9 cellular contexts compared by ENCODE assay signal in the genomic region with DNA sequence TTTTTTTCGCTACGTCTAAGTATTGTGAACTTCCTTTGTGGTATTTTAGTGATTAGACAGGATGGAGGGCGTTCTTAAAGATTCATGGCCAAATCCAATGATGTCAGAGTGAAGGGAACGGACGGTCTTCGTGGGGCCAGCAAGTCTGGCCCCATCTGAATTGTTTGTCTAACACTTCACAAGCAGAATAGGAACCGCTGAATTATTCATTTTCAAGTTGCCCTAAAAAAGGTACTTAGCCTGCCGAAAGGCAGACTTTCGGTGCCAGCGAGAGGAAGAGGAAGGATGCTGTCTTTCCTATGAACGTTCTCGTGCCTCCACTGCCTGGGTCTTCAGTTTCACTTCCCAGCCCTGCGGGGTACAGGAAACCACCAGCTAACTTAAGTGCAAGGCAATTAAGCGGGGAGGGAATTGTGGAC.
DNase-seq lines count a peak whose midpoint lies in the region; ATAC-seq lines count a peak whose summit lies in the region.
"Had no signal": no experiment of that assay in that cellular context is flagged by ENCODE, and none has a peak within 500 bp of the region (broad histone marks: within the 10 kb centered on the region; RNA-seq: fewer than 3 reads in every experiment).

No MANE protein-coding gene starts in this region.

- H3K4me1 Mint-ChIP-seq in activated naive CD4-positive, alpha-beta T cell treated with anti-CD3 and anti-CD28 coated beads for 36 hours (ENCODE audit: low read depth): peaks cover 9% of the 10 kb centered on the region
- H3K4me1 Mint-ChIP-seq in activated naive CD8-positive, alpha-beta T cell (ENCODE audit: low read depth): peaks cover 9% of the 10 kb centered on the region

- no peaks in the 10 kb centered on the region for H3K27me3 Mint-ChIP-seq in activated naive CD4-positive, alpha-beta T cell treated with anti-CD3 and anti-CD28 coated beads for 36 hours (ENCODE audit: low read depth)
- no peaks in the 10 kb centered on the region for H3K27me3 Mint-ChIP-seq in activated naive CD8-positive, alpha-beta T cell

- H3K36me3 Mint-ChIP-seq in activated naive CD4-positive, alpha-beta T cell treated with anti-CD3 and anti-CD28 coated beads for 36 hours (ENCODE audit: low read depth): peaks cover 1% of the 10 kb centered on the region
- H3K36me3 Mint-ChIP-seq in activated naive CD8-positive, alpha-beta T cell: peaks cover 5% of the 10 kb centered on the region

- peak; percentile 19 for DNase-seq in activated naive CD4-positive, alpha-beta T cell treated with anti-CD3 and anti-CD28 coated beads for 36 hours
- DNase-seq in activated naive CD4-positive, alpha-beta T cell (lab: John Stamatoyannopoulos, UW): no peak
- peak; percentile 69 for DNase-seq in NCI-H2029 (lab: John Stamatoyannopoulos, UW)
- DNase-seq in stimulated activated naive CD8-positive, alpha-beta T cell treated with anti-CD3 and anti-CD28 coated beads, Interleukin-15, Interleukin-2, amounts not matched to agents 100 U/mL and 50 U/mL, for 24 hours: peak; percentile 26
- no peak for DNase-seq in COR-L47 (lab: John Stamatoyannopoulos, UW)
- no peak for DNase-seq in Right ventricle myocardium superior
- DNase-seq: NCI-H2171 treated with DMSO at 0.1 percent for 48 hours had no signal

- intact Hi-C loops in activated naive CD4-positive, alpha-beta T cell treated with anti-CD3 and anti-CD28 coated beads for 36 hours (cut with micrococcal nuclease): no loop called here
- intact Hi-C loops in Right ventricle myocardium superior (cut with DNase I): loop anchor here (10.0 kb wide), 1 partner anchor 316 kb away; no protein-coding TSS in a partner anchor

- H3K9me3 Mint-ChIP-seq in activated naive CD4-positive, alpha-beta T cell treated with anti-CD3 and anti-CD28 coated beads for 36 hours: no peaks in the 10 kb centered on the region
- no peaks in the 10 kb centered on the region for H3K9me3 Mint-ChIP-seq in activated naive CD8-positive, alpha-beta T cell (ENCODE audit: low read depth)

- H3K4me3 Mint-ChIP-seq in activated naive CD4-positive, alpha-beta T cell treated with anti-CD3 and anti-CD28 coated beads for 36 hours: peak overlapping the region; percentile 3
- H3K4me3 Mint-ChIP-seq in activated naive CD8-positive, alpha-beta T cell: peak overlapping the region; percentile 56

- CTCF ChIA-PET in activated naive CD4-positive, alpha-beta T cell treated with anti-CD3 and anti-CD28 coated beads for 36 hours (lab: Charles Lee): interaction anchor here (1.1 kb wide), 1 partner anchor 10 kb away, joined by 3 read pairs; no protein-coding TSS in a partner anchor

- ATAC-seq in stimulated activated naive CD8-positive, alpha-beta T cell treated with anti-CD3 and anti-CD28 coated beads, Interleukin-15, Interleukin-2, amounts not matched to agents 100 U/mL and 50 U/mL, for 24 hours: peak; percentile 72
- ATAC-seq in GM18868 (IDR thresholded peaks at IDR 0.05; ENCODE audit: unreplicated experiment) (no peak), Right ventricle myocardium superior (ENCODE audit: poor library complexity) (no peak)

- peak overlapping the region; percentile 7 for H3K27ac Mint-ChIP-seq in activated naive CD4-positive, alpha-beta T cell treated with anti-CD3 and anti-CD28 coated beads for 36 hours
- H3K27ac Mint-ChIP-seq in activated naive CD8-positive, alpha-beta T cell: peak overlapping the region; percentile 50

Comparison
In these comparisons a context has a peak if more than half of its experiments do, and no peak if none do; other contexts are left out.
1. DNase-seq: peak in activated naive CD4-positive, alpha-beta T cell treated with anti-CD3 and anti-CD28 coated beads for 36 hours (single experiment), NCI-H2029 (single experiment) and stimulated activated naive CD8-positive, alpha-beta T cell treated with anti-CD3 and anti-CD28 coated beads, Interleukin-15, Interleukin-2, amounts not matched to agents 100 U/mL and 50 U/mL, for 24 hours (single experiment); none in activated naive CD4-positive, alpha-beta T cell (0 of 4), COR-L47 (single experiment) and Right ventricle myocardium superior (single experiment).